1 cellular context compared by ENCODE assay signal in the genomic region with DNA sequence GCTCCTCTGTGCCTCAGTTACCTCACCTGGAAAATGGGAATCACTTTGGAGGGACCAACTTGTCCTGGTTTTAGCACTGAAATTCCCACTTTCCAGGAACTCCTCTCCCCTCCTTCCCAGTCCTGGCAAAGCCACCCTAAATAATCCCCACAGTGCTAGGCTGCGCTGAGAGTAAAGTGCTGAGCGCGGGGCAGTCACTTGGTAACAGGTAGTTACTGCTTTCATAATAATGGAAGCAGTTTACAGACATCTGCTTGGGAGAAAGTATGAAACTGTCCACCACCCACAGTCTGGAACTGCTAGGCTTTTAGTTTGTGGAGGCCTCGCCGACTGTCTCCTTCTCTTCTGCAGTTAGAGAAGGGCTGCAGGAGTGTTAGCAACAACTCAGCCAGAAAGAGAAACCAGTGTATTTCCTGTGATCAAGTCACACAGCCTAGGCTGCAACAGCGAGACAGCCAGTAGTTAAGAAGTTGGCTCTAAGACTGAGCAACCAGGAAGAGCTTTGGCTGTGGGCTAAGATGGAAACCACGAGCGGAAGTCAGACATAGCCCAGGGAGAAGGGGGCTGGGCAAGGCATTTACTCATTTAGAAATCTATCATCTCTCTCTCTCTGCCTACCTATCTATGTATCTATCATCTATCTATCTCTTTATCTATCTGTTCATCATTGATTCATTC.
TF ChIP-seq lines count a peak whose summit lies in the region.

No MANE protein-coding gene starts in this region.

TF ChIP-seq in GM12878, 131 proteins besides CTCF, POLR2A, EP300 and RAD21 (continued from another document):
- no peak for TF ChIP-seq ASH2L (IDR thresholded peaks at IDR 0.05; ENCODE audit: borderline replicate concordance, low read depth)
- peak; percentile 72 for TF ChIP-seq NFIC (IDR thresholded peaks at IDR 0.05; ENCODE audit: low read depth, low read length)
- 0 out of 2 replicates have a peak, but pooled peaks have one; percentile 29 for TF ChIP-seq TCF12 (IDR thresholded peaks at IDR 0.05; ENCODE audit: low read depth, low read length)
- peak; percentile 62; the same call in 1 of the 3 replicates for TF ChIP-seq POU2F2 (IDR thresholded peaks at IDR 0.05; ENCODE audit: borderline replicate concordance, low read depth, low read length)
